ENCODE assay signal across 8 cellular contexts in genomic region chr14:52694761-52695480, GRCh38. TPM values are rescaled to one million over a fixed set of nuclear protein-coding genes. Genes with fewer than 3 reads are reported as not detected.
A peak's percentile ranks its signal among the peaks of the same experiment; 100 is the strongest.
DNase-seq lines count a peak whose midpoint lies in the region; ATAC-seq and TF ChIP-seq lines count a peak whose summit lies in the region.

No MANE protein-coding gene starts in this region.

- H3K9me3 Mint-ChIP-seq in naive thymus-derived CD8-positive, alpha-beta T cell, result no peaks in the 10 kb centered on the region
- no peaks in the 10 kb centered on the region for H3K9me3 Mint-ChIP-seq in stimulated activated naive CD8-positive, alpha-beta T cell treated with anti-CD3 and anti-CD28 coated beads, Interleukin-15, amount 100 ng/mL, for 72 hours

- TF ChIP-seq EP300 in esophagus muscularis mucosa (IDR thresholded peaks at IDR 0.05), result no peak

- peak overlapping the region; percentile 93 to 99 (median 98) for H3K27ac Mint-ChIP-seq in naive thymus-derived CD8-positive, alpha-beta T cell
- H3K27ac Mint-ChIP-seq in stimulated activated naive CD8-positive, alpha-beta T cell treated with anti-CD3 and anti-CD28 coated beads, Interleukin-15, amount 100 ng/mL, for 72 hours, result peak overlapping the region; percentile 94 to 100

- no peaks in the 10 kb centered on the region for H3K27me3 Mint-ChIP-seq in naive thymus-derived CD8-positive, alpha-beta T cell
- no peaks in the 10 kb centered on the region for H3K27me3 Mint-ChIP-seq in stimulated activated naive CD8-positive, alpha-beta T cell treated with anti-CD3 and anti-CD28 coated beads, Interleukin-15, amount 100 ng/mL, for 72 hours

- DNase-seq in NOMO-1 treated with DMSO at 0.1 percent for 48 hours (lab: John Stamatoyannopoulos, UW; ENCODE audit: unreplicated experiment) (peak; percentile 61), esophagus muscularis mucosa (ENCODE audit: extremely low spot score) (no peak)
- DNase-seq in activated CD8-positive, alpha-beta memory T cell treated with anti-CD3 and anti-CD28 coated beads, Interleukin-2, amount 50 U/mL, for 4 hours, result peak; percentile 53
- DNase-seq in naive thymus-derived CD8-positive, alpha-beta T cell, result peak; percentile 12 to 81 (median 59)
- peak; percentile 58 to 68 for DNase-seq in stimulated activated naive CD8-positive, alpha-beta T cell treated with anti-CD3 and anti-CD28 coated beads, Interleukin-15, amount 100 ng/mL, for 72 hours

- POLR2A ChIA-PET in naive thymus-derived CD8-positive, alpha-beta T cell (lab: Charles Lee), result interaction anchor here (0.6 to 2.6 kb wide), 16 partner anchors 9 to 458 kb away, joined by 3 to 15 read pairs (median 6); partner anchors contain the start of genes DDHD1, GNPNAT1, PSMC6 and STYX

- peaks cover 48% of the 10 kb centered on the region for H4K20me1 ChIP-seq in BLaER1

- H3K9ac ChIP-seq in BLaER1, result peak overlapping the region; percentile 83

- WGBS in esophagus muscularis mucosa, result 1% methylated on average over 29 of the region's 46 CpGs

- no peak for TF ChIP-seq POLR2A in esophagus muscularis mucosa (IDR thresholded peaks at IDR 0.05; ENCODE audit: low read depth)

- H3K36me3 ChIP-seq in BLaER1 (peaks cover 15% of the 10 kb centered on the region; the same call in 1 of the 2 replicates), esophagus muscularis mucosa (no peaks in the 10 kb centered on the region)

- H3K4me3 Mint-ChIP-seq in naive thymus-derived CD8-positive, alpha-beta T cell, result peak overlapping the region; percentile 94 to 100 (median 98)
- peak overlapping the region; percentile 94 to 100 for H3K4me3 Mint-ChIP-seq in stimulated activated naive CD8-positive, alpha-beta T cell treated with anti-CD3 and anti-CD28 coated beads, Interleukin-15, amount 100 ng/mL, for 72 hours

- H3K4me2 ChIP-seq in BLaER1, result peak overlapping the region; percentile 80

- H3K36me3 Mint-ChIP-seq in naive thymus-derived CD8-positive, alpha-beta T cell, result peaks cover 0 to 4% (median 3%) of the 10 kb centered on the region in 3 donors

- H3K27me3 ChIP-seq in BLaER1 (no peaks in the 10 kb centered on the region), esophagus muscularis mucosa (no peaks in the 10 kb centered on the region)

- peaks cover 42% of the 10 kb centered on the region for H3K4me1 ChIP-seq in BLaER1
- peaks cover 11 to 46% (median 41%) of the 10 kb centered on the region in 4 donors for H3K4me1 ChIP-seq in esophagus muscularis mucosa

- H3K9me3 ChIP-seq in BLaER1 (no peaks in the 10 kb centered on the region), esophagus muscularis mucosa (no peaks in the 10 kb centered on the region)

- H3K27ac ChIP-seq in BLaER1 (peak overlapping the region; percentile 85), esophagus muscularis mucosa (replicated peaks in 1 of 4) (peak overlapping the region; percentile 96 to 99 (median 98))

- H3K4me1 Mint-ChIP-seq in naive thymus-derived CD8-positive, alpha-beta T cell, result peaks cover 27 to 47% (median 46%) of the 10 kb centered on the region in 4 donors
- peaks cover 46% of the 10 kb centered on the region for H3K4me1 Mint-ChIP-seq in stimulated activated naive CD8-positive, alpha-beta T cell treated with anti-CD3 and anti-CD28 coated beads, Interleukin-15, amount 100 ng/mL, for 72 hours

- peak; percentile 49 for ATAC-seq in GM19035 (IDR thresholded peaks at IDR 0.05; ENCODE audit: unreplicated experiment)
- peak; percentile 58 for ATAC-seq in HG03175 (IDR thresholded peaks at IDR 0.05; ENCODE audit: unreplicated experiment)
- peak; percentile 70 to 74 for ATAC-seq in naive thymus-derived CD8-positive, alpha-beta T cell
- peak; percentile 70 for ATAC-seq in stimulated activated naive CD8-positive, alpha-beta T cell treated with anti-CD3 and anti-CD28 coated beads, Interleukin-15, amount 100 ng/mL, for 72 hours

- H3K4me3 ChIP-seq in BLaER1 (peak overlapping the region; percentile 88), esophagus muscularis mucosa (peak overlapping the region; percentile 76 to 94 (median 88))

- TF ChIP-seq CTCF in esophagus muscularis mucosa (IDR thresholded peaks at IDR 0.05), result no peak

- intact Hi-C loops in esophagus muscularis mucosa (cut with DNase I), result loop anchor here (5.0 kb wide), 1 partner anchor 143 kb away; the partner anchor contains the start of genes GPR137C and TXNDC16

RNA-seq across cellular contexts. Expression of gene ERO1A, which starts 0.4 kb away (rescaled TPM):
- total RNA-seq in esophagus muscularis mucosa, result 10 to 100 TPM; 35.5 to 42.7 (median 37.9) TPM
- 10 to 100 TPM; 64.1 to 74.5 TPM for total RNA-seq in naive thymus-derived CD8-positive, alpha-beta T cell
- polyA plus RNA-seq in naive thymus-derived CD8-positive, alpha-beta T cell, result 10 to 100 TPM; 29.6 to 32.0 (median 30.2) TPM

RNA-seq across cellular contexts. Expression of gene PSMC6, which starts 12.1 kb away (rescaled TPM):
- 10 to 100 TPM; 53.5 to 80.8 (median 63.7) TPM for total RNA-seq in esophagus muscularis mucosa
- total RNA-seq in naive thymus-derived CD8-positive, alpha-beta T cell, result 100 to 1,000 TPM in 1 of 2 experiments, 10 to 100 TPM in 1; 100.0 to 103 TPM
- polyA plus RNA-seq in naive thymus-derived CD8-positive, alpha-beta T cell, result 10 to 100 TPM; 38.1 to 60.1 (median 52.0) TPM

RNA-seq across cellular contexts. Expression of gene STYX, which starts 35.0 kb away (rescaled TPM):
- total RNA-seq in esophagus muscularis mucosa, result 10 to 100 TPM; 16.6 to 25.2 (median 20.7) TPM
- 10 to 100 TPM; 43.0 to 48.8 TPM for total RNA-seq in naive thymus-derived CD8-positive, alpha-beta T cell
- polyA plus RNA-seq in naive thymus-derived CD8-positive, alpha-beta T cell, result 10 to 100 TPM; 22.9 to 30.5 (median 25.6) TPM
